ENCODE assay signal across 1 cellular context in genomic region chrX:135923353-135923752, GRCh38.
TF ChIP-seq lines count a peak whose summit lies in the region.

No MANE protein-coding gene starts in this region.

TF ChIP-seq in GM12878, 131 proteins besides CTCF, POLR2A, EP300 and RAD21:
- TF ChIP-seq ZNF622 (IDR thresholded peaks at IDR 0.05), result no peak
- no peak for TF ChIP-seq ELK1 (IDR thresholded peaks at IDR 0.05; ENCODE audit: low read depth, low read length)
